Comparison of ENCODE assay signal across 17 cellular contexts in the genomic region with DNA sequence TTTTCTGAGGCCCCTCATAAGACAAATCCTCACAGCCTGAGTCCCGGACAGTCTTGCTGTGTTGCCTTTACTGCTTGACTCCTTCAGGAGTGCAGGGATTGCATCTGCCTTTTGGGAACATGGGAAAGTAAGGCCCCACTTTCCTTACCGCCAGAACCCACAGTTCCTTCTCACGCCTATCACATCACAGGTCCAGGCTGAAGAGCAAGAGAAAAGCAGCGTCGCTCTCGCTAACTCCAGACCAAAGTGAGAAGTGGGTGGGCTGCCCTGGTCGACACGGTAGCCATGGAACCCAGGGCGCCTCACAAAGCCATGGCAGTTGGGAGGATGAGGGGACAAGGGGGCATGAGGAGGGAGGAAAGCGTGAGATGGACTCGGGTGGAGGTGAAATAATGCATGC. TPM values are rescaled to one million over a fixed set of nuclear protein-coding genes. Genes with fewer than 3 reads are reported as not detected.
DNase-seq lines count a peak whose midpoint lies in the region; ATAC-seq, FAIRE-seq and TF ChIP-seq lines count a peak whose summit lies in the region.
"Had no signal": no experiment of that assay in that cellular context is flagged by ENCODE, and none has a peak within 500 bp of the region (broad histone marks: within the 10 kb centered on the region; RNA-seq: fewer than 3 reads in every experiment).

No MANE protein-coding gene starts in this region.

- H3K4me3 ChIP-seq in K562 (no peak overlapping the region), coronary artery (no peak overlapping the region), HepG2 (replicated peaks in 1 of 3; ENCODE audit: insufficient read depth in 1 of 3, low read depth in 2 of 3, low read length in 3 of 3) (no peak overlapping the region)

- no peak overlapping the region for H2BK120ac ChIP-seq in H9 (ENCODE audit: low read depth, low read length, poor library complexity, severe bottlenecking)

- no peaks in the 10 kb centered on the region for H3K9me1 ChIP-seq in K562 (ENCODE audit: control insufficient read depth, insufficient read depth, low read length)

- peaks cover 16% of the 10 kb centered on the region; the same call in 1 of the 3 replicates for H3K36me3 ChIP-seq in K562 (ENCODE audit: control insufficient read depth, insufficient read depth, low read length)
- H3K36me3 ChIP-seq in HepG2 (replicated peaks in 1 of 2; ENCODE audit: control insufficient read depth in 1 of 2, insufficient read depth in 2 of 2, low read length in 2 of 2), result peaks cover 1 to 7% of the 10 kb centered on the region in 2 experiments; a peak in 3 of 5 replicates

- H3K27me3 ChIP-seq in H9 (ENCODE audit: insufficient read depth, low read length) (no peaks in the 10 kb centered on the region), K562 (ENCODE audit: control insufficient read depth in 2 of 2, insufficient read depth in 2 of 2, low read length in 2 of 2) (no peaks in the 10 kb centered on the region), HepG2 (ENCODE audit: control insufficient read depth in 1 of 2, insufficient read depth in 2 of 2, low read length in 2 of 2) (no peaks in the 10 kb centered on the region)

- no peak overlapping the region for H4K91ac ChIP-seq in H9 (ENCODE audit: insufficient read length, low read depth, low read length)

- no peaks in the 10 kb centered on the region for H3K9me3 Mint-ChIP-seq in H9
- H3K9me3 Mint-ChIP-seq in neural crest cell, result no peaks in the 10 kb centered on the region
- H3K9me3 Mint-ChIP-seq in activated CD4-positive, alpha-beta T cell treated with anti-CD3 and anti-CD28 coated beads, Interleukin-2, amount 10 ng/mL, durations not matched to agents 24 days and 14 days, result no peaks in the 10 kb centered on the region
- H3K9me3 Mint-ChIP-seq: HFFc6 had no signal

- H3K79me2 ChIP-seq in H9 (ENCODE audit: insufficient read depth, low read length) (no peaks in the 10 kb centered on the region), K562 (ENCODE audit: control insufficient read depth, insufficient read depth, low read length) (no peaks in the 10 kb centered on the region), HepG2 (ENCODE audit: insufficient read depth, low read length) (no peaks in the 10 kb centered on the region)

- H3K18ac ChIP-seq in H9 (ENCODE audit: insufficient read length, low read depth, low read length), result no peak overlapping the region

- no peak overlapping the region for H3K56ac ChIP-seq in H9 (ENCODE audit: insufficient read length, low read depth, low read length)

- H3K23me2 ChIP-seq in H9 (ENCODE audit: insufficient read length, low read depth, low read length, poor library complexity, severe bottlenecking), result no peaks in the 10 kb centered on the region

- no peak overlapping the region for H2BK20ac ChIP-seq in H9 (ENCODE audit: low read depth, low read length, poor library complexity, severe bottlenecking)

- no peaks in the 10 kb centered on the region for H3K79me1 ChIP-seq in H9 (ENCODE audit: insufficient read depth, low read depth, low read length, poor library complexity, severe bottlenecking)

- TF ChIP-seq EP300 in K562 (IDR thresholded peaks at IDR 0.05; ENCODE audit: low read length) (no peak), HepG2 (IDR thresholded peaks at IDR 0.05; ENCODE audit: low read depth in 2 of 2, low read length in 2 of 2) (no peak), HepG2 (CRISPR knock-in tag; IDR thresholded peaks at IDR 0.05; ENCODE audit: borderline replicate concordance) (no peak)

- H3K4me1 ChIP-seq in H9 (ENCODE audit: insufficient read depth, low read length) (no peaks in the 10 kb centered on the region), K562 (replicated peaks in 1 of 2; ENCODE audit: control insufficient read depth in 2 of 2, insufficient read depth in 2 of 2, low read length in 2 of 2) (peaks cover 0 to 41% of the 10 kb centered on the region in 2 experiments; a peak in 2 of 5 replicates), HepG2 (ENCODE audit: insufficient read depth, low read length) (no peaks in the 10 kb centered on the region)

- WGBS in H9 (ENCODE audit: extremely low coverage, insufficient read length, low lambda C conversion rate), result no CpG with 5 or more reads among the region's 11 CpGs
- 75% methylated on average over 11 of the region's 11 CpGs for WGBS in K562 (ENCODE audit: insufficient coverage, low coverage, missing lambda C conversion rate)
- WGBS in HepG2 (ENCODE audit: low lambda C conversion rate), result 88% methylated on average over 11 of the region's 11 CpGs

- peak; percentile 58 for FAIRE-seq in K562 (lab: Jason Lieb, UNC)
- no peak for FAIRE-seq in HepG2 (lab: Jason Lieb, UNC)
- FAIRE-seq: GM12891, H54 had no signal

- POLR2A ChIA-PET in K562 (lab: Yijun Ruan, JAX) (no interaction called here), HepG2 (lab: Yijun Ruan, JAX) (no interaction called here)

- DNase-seq in H9 (no peak), K562 (ENCODE audit: extremely low read depth in 1 of 4, low spot score in 3 of 4) (no peak), neural crest cell (ENCODE audit: low read depth, low spot score) (no peak), coronary artery (ENCODE audit: low spot score) (no peak), HepG2 (ENCODE audit: low spot score) (no peak)
- no peak for DNase-seq in activated CD4-positive, alpha-beta T cell treated with anti-CD3 and anti-CD28 coated beads, Interleukin-2, amount 10 ng/mL, durations not matched to agents 24 days and 14 days
- no peak for DNase-seq in activated effector memory CD4-positive, alpha-beta T cell treated with Interleukin-2 at 50 U/mL for 16 hours
- DNase-seq: ACHN, HFFc6, IMR-90, Karpas-422, NCI-H1436, NCI-H2029, NCI-H526, SW 1271 had no signal

- H2AFZ ChIP-seq in H9 (ENCODE audit: low read length) (no peak overlapping the region), K562 (ENCODE audit: low read depth, low read length) (no peak overlapping the region), HepG2 (ENCODE audit: low read length) (no peak overlapping the region)

- TF ChIP-seq RAD21 in K562 (CRISPR knock-in tag; conservative IDR thresholded peaks at IDR 0.05 in 1 of 2, IDR thresholded peaks at IDR 0.05 in 1 of 2) (no peak), HepG2 (CRISPR knock-in tag; IDR thresholded peaks at IDR 0.05) (no peak)

- no peak overlapping the region for H4K5ac ChIP-seq in H9 (ENCODE audit: insufficient read length, low read depth, low read length)

- no peak overlapping the region for H2AK5ac ChIP-seq in H9 (ENCODE audit: insufficient read length, low read length)

- no peak overlapping the region for H3K23ac ChIP-seq in H9 (ENCODE audit: insufficient read length, low read depth, low read length)

- H2BK15ac ChIP-seq in H9 (ENCODE audit: low read depth, low read length), result no peak overlapping the region

- H3K9me3 ChIP-seq in H9 (ENCODE audit: control insufficient read depth, low read depth, low read length) (no peaks in the 10 kb centered on the region), K562 (replicated peaks; ENCODE audit: control insufficient read depth, insufficient read depth, low read depth, low read length) (no peaks in the 10 kb centered on the region), HepG2 (ENCODE audit: low read length) (no peaks in the 10 kb centered on the region)

- TF ChIP-seq CTCF in H9 (conservative IDR thresholded peaks at IDR 0.05), result no peak
- no peak for TF ChIP-seq CTCF in K562 (IDR thresholded peaks at IDR 0.05 in 2 of 3, conservative IDR thresholded peaks at IDR 0.05 in 1 of 3; ENCODE audit: insufficient read depth in 2 of 3, low read depth in 1 of 3, low read length in 3 of 3)
- no peak for TF ChIP-seq CTCF in neural crest cell (conservative IDR thresholded peaks at IDR 0.05)
- no peak for TF ChIP-seq CTCF in coronary artery (IDR thresholded peaks at IDR 0.05)
- TF ChIP-seq CTCF in HepG2 (CRISPR knock-in tag; IDR thresholded peaks at IDR 0.05), result no peak

- CTCF ChIA-PET in K562 (lab: Yijun Ruan, JAX; ENCODE audit: low intra/inter-chr PET ratio) (no interaction called here), HepG2 (lab: Yijun Ruan, JAX; ENCODE audit: low intra/inter-chr PET ratio, low total read pairs) (no interaction called here)

- no peak overlapping the region for H2BK12ac ChIP-seq in H9 (ENCODE audit: insufficient read length, low read depth, low read length)

- H3K4me1 Mint-ChIP-seq in H9 (no peaks in the 10 kb centered on the region), neural crest cell (no peaks in the 10 kb centered on the region)
- no peaks in the 10 kb centered on the region for H3K4me1 Mint-ChIP-seq in activated CD4-positive, alpha-beta T cell treated with anti-CD3 and anti-CD28 coated beads, Interleukin-2, amount 10 ng/mL, durations not matched to agents 24 days and 14 days

- intact Hi-C loops in K562 (cut with micrococcal nuclease) (loop anchor here (10.0 kb wide), 1 partner anchor 184 kb away; no protein-coding TSS in a partner anchor), HepG2 (cut with micrococcal nuclease; ENCODE audit: unreplicated experiment) (no loop called here)
- intact Hi-C loops in activated CD4-positive, alpha-beta T cell treated with anti-CD3 and anti-CD28 coated beads, Interleukin-2, amount 10 ng/mL, durations not matched to agents 24 days and 14 days (cut with micrococcal nuclease), result no loop called here

- no peaks in the 10 kb centered on the region for H4K20me1 ChIP-seq in H9 (ENCODE audit: control insufficient read depth, insufficient read depth, insufficient read length)
- H4K20me1 ChIP-seq in K562 (replicated peaks; ENCODE audit: control insufficient read depth, insufficient read depth, low read length), result peaks cover 19% of the 10 kb centered on the region
- H4K20me1 ChIP-seq in HepG2 (ENCODE audit: insufficient read depth, low read length), result no peaks in the 10 kb centered on the region

- H3K14ac ChIP-seq in H9 (ENCODE audit: insufficient read depth, low read length), result no peak overlapping the region

- no peak overlapping the region for H3T11ph ChIP-seq in H9 (ENCODE audit: low read length)

- in situ Hi-C loops in K562 (cut with MboI) (no loop called here), HepG2 (cut with HindIII; ENCODE audit: extremely low pct_ligation_motif_present, low pct_unique_long_range_greater_than_20kb) (no loop called here)

- no peak for ATAC-seq in K562
- ATAC-seq in HepG2, result no peak

- H4K8ac ChIP-seq in H9 (replicated peaks; ENCODE audit: insufficient read length, low read depth, low read length), result no peak overlapping the region

- BruUV-seq in K562 (replicated peaks; lab: Mats Ljungman, UMichigan), result no TSS peak
- no TSS peak for BruUV-seq in HepG2 (replicated peaks; lab: Mats Ljungman, UMichigan)

- H3K4me2 ChIP-seq in H9 (ENCODE audit: insufficient read depth, insufficient read length, low read length), result no peak overlapping the region
- no peak overlapping the region for H3K4me2 ChIP-seq in K562 (ENCODE audit: insufficient read depth, low read length)
- no peak overlapping the region for H3K4me2 ChIP-seq in HepG2 (ENCODE audit: low read depth, low read length)

- H3K27me3 Mint-ChIP-seq in H9 (ENCODE audit: low read depth), result no peaks in the 10 kb centered on the region; the same call in 1 of the 2 replicates
- peaks cover 2% of the 10 kb centered on the region for H3K27me3 Mint-ChIP-seq in neural crest cell (ENCODE audit: low read depth)
- H3K27me3 Mint-ChIP-seq in activated CD4-positive, alpha-beta T cell treated with anti-CD3 and anti-CD28 coated beads, Interleukin-2, amount 10 ng/mL, durations not matched to agents 24 days and 14 days, result no peaks in the 10 kb centered on the region

- no peak overlapping the region for H3K4ac ChIP-seq in H9 (ENCODE audit: low read depth, low read length)

- peak overlapping the region in 2 of 3 experiments; percentile 46; a peak in 2 of 7 replicates for H3K27ac Mint-ChIP-seq in H9
- H3K27ac Mint-ChIP-seq in neural crest cell (ENCODE audit: unreplicated experiment), result no peak overlapping the region
- no peak overlapping the region for H3K27ac Mint-ChIP-seq in activated CD4-positive, alpha-beta T cell treated with anti-CD3 and anti-CD28 coated beads, Interleukin-2, amount 10 ng/mL, durations not matched to agents 24 days and 14 days
- H3K27ac Mint-ChIP-seq: HFFc6 had no signal

- H3K36me3 Mint-ChIP-seq in H9 (ENCODE audit: insufficient read depth in 1 of 3, low read depth in 3 of 3), result peaks cover 6 to 32% (median 9%) of the 10 kb centered on the region in 3 experiments
- H3K36me3 Mint-ChIP-seq in neural crest cell (ENCODE audit: low read depth), result no peaks in the 10 kb centered on the region
- H3K36me3 Mint-ChIP-seq in activated CD4-positive, alpha-beta T cell treated with anti-CD3 and anti-CD28 coated beads, Interleukin-2, amount 10 ng/mL, durations not matched to agents 24 days and 14 days (ENCODE audit: low read depth), result peaks cover 6% of the 10 kb centered on the region

- TF ChIP-seq POLR2A in K562 (conservative IDR thresholded peaks at IDR 0.05), result no peak
- no peak for TF ChIP-seq POLR2A in HepG2 (IDR thresholded peaks at IDR 0.05; ENCODE audit: insufficient read depth in 1 of 2, low read depth in 2 of 2, low read length in 2 of 2)

- H3K9ac ChIP-seq in H9 (ENCODE audit: extremely low read depth, insufficient read length, low read length), result no peak overlapping the region
- peak overlapping the region in 1 of 2 experiments; percentile 10; a peak in 1 of 4 replicates for H3K9ac ChIP-seq in K562 (ENCODE audit: insufficient read depth in 1 of 2, low read depth in 2 of 2, low read length in 2 of 2)
- H3K9ac ChIP-seq in HepG2 (ENCODE audit: insufficient read depth, low read depth, low read length), result no peak overlapping the region

- H3K4me3 Mint-ChIP-seq in H9, result no peak overlapping the region
- H3K4me3 Mint-ChIP-seq in neural crest cell, result peak overlapping the region; percentile 34
- no peak overlapping the region for H3K4me3 Mint-ChIP-seq in activated CD4-positive, alpha-beta T cell treated with anti-CD3 and anti-CD28 coated beads, Interleukin-2, amount 10 ng/mL, durations not matched to agents 24 days and 14 days
- H3K4me3 Mint-ChIP-seq: HFFc6 had no signal

- no peak overlapping the region for H2BK5ac ChIP-seq in H9 (ENCODE audit: insufficient read length, low read length)

- no peak overlapping the region for H3K27ac ChIP-seq in H9 (ENCODE audit: insufficient read length, low read depth, low read length)
- H3K27ac ChIP-seq in K562 (ENCODE audit: extremely low read depth, low read depth, low read length), result no peak overlapping the region
- no peak overlapping the region for H3K27ac ChIP-seq in coronary artery
- no peak overlapping the region for H3K27ac ChIP-seq in HepG2 (ENCODE audit: extremely low read length, insufficient read depth, low read length)

RNA-seq across cellular contexts. Expression of a gene that starts 7.9 kb away (rescaled TPM):
- total RNA-seq in H9 (2021) (32.7 and 37.6 TPM in 2 replicates), K562 (2014; rRNA removed) (0.20 and 1.5 TPM in 2 replicates), K562 (2014; rRNA removed; fragmentation: Illumina TruSeq; extraction: Trizol) (0.40 and 0.45 TPM in 2 replicates), K562 (2015; rRNA removed; fragmentation: Illumina TruSeq; extraction: Trizol) (0.29 and 0.30 TPM in 2 replicates), K562 (2021) (2.2 and 2.3 TPM in 2 replicates), neural crest cell (14.5 and 17.2 TPM in 2 replicates), HepG2 (2016; rRNA removed; fragmentation: Illumina TruSeq; extraction: Trizol) (1.4 and 4.0 TPM in 2 replicates)
- 13.2 and 31.1 TPM in 2 replicates for total RNA-seq in K562 (2011; cell fraction: chromatin; rRNA removed; ENCODE audit: low replicate concordance)
- total RNA-seq in K562 (2011; cell fraction: nucleolus; rRNA removed), result 14.7 and 17.7 TPM in 2 replicates
- total RNA-seq in K562 (2011; cell fraction: nucleoplasm; rRNA removed), result 11.8 and 18.1 TPM in 2 replicates
- polyA plus RNA-seq in K562 (2011; rRNA removed) (0.99 and 1.2 TPM in 2 replicates), K562 (2014; fragmentation: Illumina TruSeq; extraction: Trizol) (0.52 and 1.4 TPM in 2 replicates), K562 (2014; fragmentation: Nextera tagmentation; extraction: Ambion mirVana) (under 1 TPM; 0.07 to 0.21 TPM), K562 (2014; rRNA removed) (0.97 and 1.4 TPM in 2 replicates), HepG2 (2011; rRNA removed) (2.1 and 2.2 TPM in 2 replicates)
- polyA plus RNA-seq in K562 (2011; cell fraction: cytosol; rRNA removed), result 0.52 and 1.3 TPM in 2 replicates
- 6.0 and 14.9 TPM in 2 replicates for polyA plus RNA-seq in K562 (2011; cell fraction: nucleus; rRNA removed)
- 1.5 and 6.1 TPM in 2 replicates for polyA plus RNA-seq in K562 (2012)
- polyA minus RNA-seq in K562 (2011; rRNA and poly(A)+ RNA removed), result 0.81 and 1.1 TPM in 2 replicates
- polyA minus RNA-seq in K562 (2011; cell fraction: cytosol; rRNA and poly(A)+ RNA removed), result 1.3 and 1.4 TPM in 2 replicates
- 2.3 and 4.4 TPM in 2 replicates for polyA minus RNA-seq in K562 (2011; cell fraction: nucleus; rRNA and poly(A)+ RNA removed)
- 13.6 and 14.3 TPM in 2 replicates for total RNA-seq in activated CD4-positive, alpha-beta T cell treated with anti-CD3 and anti-CD28 coated beads, Interleukin-2, amount 10 ng/mL, durations not matched to agents 24 days and 14 days
- 0.51 and 1.4 TPM in 2 replicates for total RNA-seq in HepG2 (2016; cell fraction: cytosol; rRNA removed; fragmentation: Illumina TruSeq; extraction: Trizol; ENCODE audit: low read depth)
- 0.67 and 5.3 TPM in 2 replicates for total RNA-seq in HepG2 (2016; cell fraction: insoluble cytoplasmic fraction; rRNA removed; fragmentation: Illumina TruSeq; extraction: Trizol)
- 1.5 and 2.0 TPM in 2 replicates for total RNA-seq in HepG2 (2016; cell fraction: membrane; rRNA removed; fragmentation: Illumina TruSeq; extraction: Trizol)
- total RNA-seq in HepG2 (2016; cell fraction: nucleus; rRNA removed; fragmentation: Illumina TruSeq; extraction: Trizol), result 8.6 and 9.6 TPM in 2 replicates
- 1.6 and 2.1 TPM in 2 replicates for polyA plus RNA-seq in HepG2 (2011; cell fraction: cytosol; rRNA removed)
- polyA plus RNA-seq in HepG2 (2011; cell fraction: nucleus; rRNA removed), result 24.0 and 31.7 TPM in 2 replicates
- polyA plus RNA-seq in HepG2 (2012), result 3.2 and 7.4 TPM in 2 replicates
- polyA plus RNA-seq in HepG2 (2016; cell fraction: cytosol; fragmentation: Illumina TruSeq; extraction: Trizol; ENCODE audit: low read depth), result 0.68 and 0.74 TPM in 2 replicates
- polyA plus RNA-seq in HepG2 (2016; cell fraction: insoluble cytoplasmic fraction; fragmentation: Illumina TruSeq; extraction: Trizol; ENCODE audit: low read depth), result 1.2 and 2.3 TPM in 2 replicates
- 0.83 and 1.1 TPM in 2 replicates for polyA plus RNA-seq in HepG2 (2016; cell fraction: membrane; fragmentation: Illumina TruSeq; extraction: Trizol; ENCODE audit: low read depth)
- 21.9 and 23.7 TPM in 2 replicates for polyA plus RNA-seq in HepG2 (2016; cell fraction: nucleus; fragmentation: Illumina TruSeq; extraction: Trizol; ENCODE audit: insufficient read depth, low read depth)
- polyA minus RNA-seq in HepG2 (2011; rRNA and poly(A)+ RNA removed; ENCODE audit: low replicate concordance), result 7.7 and 72.5 TPM in 2 replicates
- 2.5 TPM in 1 of 2 replicates, not detected in the other for polyA minus RNA-seq in HepG2 (2011; cell fraction: cytosol; rRNA and poly(A)+ RNA removed)
- polyA minus RNA-seq in HepG2 (2011; cell fraction: nucleus; rRNA and poly(A)+ RNA removed), result 12.6 and 14.9 TPM in 2 replicates

RNA-seq across cellular contexts. Expression of a gene that starts 33.9 kb away (rescaled TPM):
- total RNA-seq in H9 (2021) (67.4 and 70.5 TPM in 2 replicates), K562 (2014; rRNA removed) (52.8 and 58.5 TPM in 2 replicates), K562 (2014; rRNA removed; fragmentation: Illumina TruSeq; extraction: Trizol) (37.9 and 39.5 TPM in 2 replicates), K562 (2015; rRNA removed; fragmentation: Illumina TruSeq; extraction: Trizol) (43.1 and 44.9 TPM in 2 replicates), K562 (2021) (62.3 and 68.7 TPM in 2 replicates), neural crest cell (77.3 and 80.1 TPM in 2 replicates), HepG2 (2016; rRNA removed; fragmentation: Illumina TruSeq; extraction: Trizol) (20.7 and 22.9 TPM in 2 replicates)
- total RNA-seq in K562 (2011; cell fraction: chromatin; rRNA removed; ENCODE audit: low replicate concordance), result 217 and 274 TPM in 2 replicates
- 94.6 and 102 TPM in 2 replicates for total RNA-seq in K562 (2011; cell fraction: nucleolus; rRNA removed)
- total RNA-seq in K562 (2011; cell fraction: nucleoplasm; rRNA removed), result 114 and 119 TPM in 2 replicates
- polyA plus RNA-seq in K562 (2011; rRNA removed) (17.3 and 18.0 TPM in 2 replicates), K562 (2014; fragmentation: Illumina TruSeq; extraction: Trizol) (49.7 and 54.7 TPM in 2 replicates), K562 (2014; fragmentation: Nextera tagmentation; extraction: Ambion mirVana) (1 to 10 TPM; 2.4 to 3.7 TPM), K562 (2014; rRNA removed) (51.8 and 56.4 TPM in 2 replicates), HepG2 (2011; rRNA removed) (5.2 and 6.3 TPM in 2 replicates)
- polyA plus RNA-seq in K562 (2011; cell fraction: cytosol; rRNA removed), result 14.1 and 18.3 TPM in 2 replicates
- 96.2 and 143 TPM in 2 replicates for polyA plus RNA-seq in K562 (2011; cell fraction: nucleus; rRNA removed)
- 36.5 and 41.6 TPM in 2 replicates for polyA plus RNA-seq in K562 (2012)
- 23.4 and 26.6 TPM in 2 replicates for polyA minus RNA-seq in K562 (2011; rRNA and poly(A)+ RNA removed)
- polyA minus RNA-seq in K562 (2011; cell fraction: cytosol; rRNA and poly(A)+ RNA removed), result 16.0 and 18.9 TPM in 2 replicates
- 54.1 and 62.2 TPM in 2 replicates for polyA minus RNA-seq in K562 (2011; cell fraction: nucleus; rRNA and poly(A)+ RNA removed)
- total RNA-seq in activated CD4-positive, alpha-beta T cell treated with anti-CD3 and anti-CD28 coated beads, Interleukin-2, amount 10 ng/mL, durations not matched to agents 24 days and 14 days, result 80.6 and 82.0 TPM in 2 replicates
- 6.6 and 8.1 TPM in 2 replicates for total RNA-seq in HepG2 (2016; cell fraction: cytosol; rRNA removed; fragmentation: Illumina TruSeq; extraction: Trizol; ENCODE audit: low read depth)
- total RNA-seq in HepG2 (2016; cell fraction: insoluble cytoplasmic fraction; rRNA removed; fragmentation: Illumina TruSeq; extraction: Trizol), result 18.6 and 24.6 TPM in 2 replicates
- 10.4 and 11.6 TPM in 2 replicates for total RNA-seq in HepG2 (2016; cell fraction: membrane; rRNA removed; fragmentation: Illumina TruSeq; extraction: Trizol)
- 30.9 and 31.0 TPM in 2 replicates for total RNA-seq in HepG2 (2016; cell fraction: nucleus; rRNA removed; fragmentation: Illumina TruSeq; extraction: Trizol)
- 4.5 and 4.6 TPM in 2 replicates for polyA plus RNA-seq in HepG2 (2011; cell fraction: cytosol; rRNA removed)
- polyA plus RNA-seq in HepG2 (2011; cell fraction: nucleus; rRNA removed), result 36.0 and 39.4 TPM in 2 replicates
- 10.7 and 10.9 TPM in 2 replicates for polyA plus RNA-seq in HepG2 (2012)
- polyA plus RNA-seq in HepG2 (2016; cell fraction: cytosol; fragmentation: Illumina TruSeq; extraction: Trizol; ENCODE audit: low read depth), result 2.4 and 2.5 TPM in 2 replicates
- 17.6 and 19.2 TPM in 2 replicates for polyA plus RNA-seq in HepG2 (2016; cell fraction: insoluble cytoplasmic fraction; fragmentation: Illumina TruSeq; extraction: Trizol; ENCODE audit: low read depth)
- 4.9 and 5.4 TPM in 2 replicates for polyA plus RNA-seq in HepG2 (2016; cell fraction: membrane; fragmentation: Illumina TruSeq; extraction: Trizol; ENCODE audit: low read depth)
- polyA plus RNA-seq in HepG2 (2016; cell fraction: nucleus; fragmentation: Illumina TruSeq; extraction: Trizol; ENCODE audit: insufficient read depth, low read depth), result 65.1 and 68.5 TPM in 2 replicates
- polyA minus RNA-seq in HepG2 (2011; rRNA and poly(A)+ RNA removed; ENCODE audit: low replicate concordance), result 15.9 and 73.1 TPM in 2 replicates
- polyA minus RNA-seq in HepG2 (2011; cell fraction: cytosol; rRNA and poly(A)+ RNA removed), result 4.1 and 5.6 TPM in 2 replicates
- 30.7 and 34.1 TPM in 2 replicates for polyA minus RNA-seq in HepG2 (2011; cell fraction: nucleus; rRNA and poly(A)+ RNA removed)

RNA-seq across cellular contexts. Expression of a gene that starts 34.0 kb away (rescaled TPM):
- total RNA-seq in H9 (2021) (40.6 and 42.6 TPM in 2 replicates), K562 (2014; rRNA removed) (48.2 and 68.7 TPM in 2 replicates), K562 (2014; rRNA removed; fragmentation: Illumina TruSeq; extraction: Trizol) (55.2 and 56.8 TPM in 2 replicates), K562 (2015; rRNA removed; fragmentation: Illumina TruSeq; extraction: Trizol) (45.1 and 50.8 TPM in 2 replicates), K562 (2021) (50.0 and 53.2 TPM in 2 replicates), neural crest cell (27.6 and 32.6 TPM in 2 replicates), HepG2 (2016; rRNA removed; fragmentation: Illumina TruSeq; extraction: Trizol) (33.0 and 39.5 TPM in 2 replicates)
- 80.8 and 99.7 TPM in 2 replicates for total RNA-seq in K562 (2011; cell fraction: chromatin; rRNA removed; ENCODE audit: low replicate concordance)
- 42.2 and 50.7 TPM in 2 replicates for total RNA-seq in K562 (2011; cell fraction: nucleolus; rRNA removed)
- total RNA-seq in K562 (2011; cell fraction: nucleoplasm; rRNA removed), result 38.0 and 41.1 TPM in 2 replicates
- polyA plus RNA-seq in K562 (2011; rRNA removed) (93.2 and 116 TPM in 2 replicates), K562 (2014; fragmentation: Illumina TruSeq; extraction: Trizol) (62.6 and 73.0 TPM in 2 replicates), K562 (2014; fragmentation: Nextera tagmentation; extraction: Ambion mirVana) (10 to 100 TPM; 24.1 to 28.9 TPM), K562 (2014; rRNA removed) (65.2 and 73.4 TPM in 2 replicates), HepG2 (2011; rRNA removed) (12.8 and 13.5 TPM in 2 replicates)
- 35.6 and 39.2 TPM in 2 replicates for polyA plus RNA-seq in K562 (2011; cell fraction: cytosol; rRNA removed)
- polyA plus RNA-seq in K562 (2011; cell fraction: nucleus; rRNA removed), result 107 and 115 TPM in 2 replicates
- polyA plus RNA-seq in K562 (2012), result 39.7 and 46.2 TPM in 2 replicates
- polyA minus RNA-seq in K562 (2011; rRNA and poly(A)+ RNA removed), result 74.7 and 79.6 TPM in 2 replicates
- 37.0 and 47.0 TPM in 2 replicates for polyA minus RNA-seq in K562 (2011; cell fraction: cytosol; rRNA and poly(A)+ RNA removed)
- 20.7 and 35.1 TPM in 2 replicates for polyA minus RNA-seq in K562 (2011; cell fraction: nucleus; rRNA and poly(A)+ RNA removed)
- 47.5 and 52.6 TPM in 2 replicates for total RNA-seq in activated CD4-positive, alpha-beta T cell treated with anti-CD3 and anti-CD28 coated beads, Interleukin-2, amount 10 ng/mL, durations not matched to agents 24 days and 14 days
- 8.1 and 9.8 TPM in 2 replicates for total RNA-seq in HepG2 (2016; cell fraction: cytosol; rRNA removed; fragmentation: Illumina TruSeq; extraction: Trizol; ENCODE audit: low read depth)
- 33.0 and 42.4 TPM in 2 replicates for total RNA-seq in HepG2 (2016; cell fraction: insoluble cytoplasmic fraction; rRNA removed; fragmentation: Illumina TruSeq; extraction: Trizol)
- total RNA-seq in HepG2 (2016; cell fraction: membrane; rRNA removed; fragmentation: Illumina TruSeq; extraction: Trizol), result 19.4 and 20.2 TPM in 2 replicates
- total RNA-seq in HepG2 (2016; cell fraction: nucleus; rRNA removed; fragmentation: Illumina TruSeq; extraction: Trizol), result 18.6 TPM in 2 replicates
- polyA plus RNA-seq in HepG2 (2011; cell fraction: cytosol; rRNA removed), result 6.1 and 7.0 TPM in 2 replicates
- polyA plus RNA-seq in HepG2 (2011; cell fraction: nucleus; rRNA removed), result 11.6 and 18.6 TPM in 2 replicates
- polyA plus RNA-seq in HepG2 (2012), result 6.5 and 11.3 TPM in 2 replicates
- 4.9 and 6.9 TPM in 2 replicates for polyA plus RNA-seq in HepG2 (2016; cell fraction: cytosol; fragmentation: Illumina TruSeq; extraction: Trizol; ENCODE audit: low read depth)
- polyA plus RNA-seq in HepG2 (2016; cell fraction: insoluble cytoplasmic fraction; fragmentation: Illumina TruSeq; extraction: Trizol; ENCODE audit: low read depth), result 44.2 and 47.5 TPM in 2 replicates
- polyA plus RNA-seq in HepG2 (2016; cell fraction: membrane; fragmentation: Illumina TruSeq; extraction: Trizol; ENCODE audit: low read depth), result 13.5 and 13.6 TPM in 2 replicates
- 42.0 and 45.8 TPM in 2 replicates for polyA plus RNA-seq in HepG2 (2016; cell fraction: nucleus; fragmentation: Illumina TruSeq; extraction: Trizol; ENCODE audit: insufficient read depth, low read depth)
- 6.3 and 101 TPM in 2 replicates for polyA minus RNA-seq in HepG2 (2011; rRNA and poly(A)+ RNA removed; ENCODE audit: low replicate concordance)
- 4.5 and 11.3 TPM in 2 replicates for polyA minus RNA-seq in HepG2 (2011; cell fraction: cytosol; rRNA and poly(A)+ RNA removed)
- polyA minus RNA-seq in HepG2 (2011; cell fraction: nucleus; rRNA and poly(A)+ RNA removed), result 9.2 and 11.7 TPM in 2 replicates

Comparison
In these comparisons a context has a peak if more than half of its experiments do, and no peak if none do; other contexts are left out.
1. H3K27ac Mint-ChIP-seq: peak in H9 (2 of 3); none in neural crest cell (single experiment) and activated CD4-positive, alpha-beta T cell treated with anti-CD3 and anti-CD28 coated beads, Interleukin-2, amount 10 ng/mL, durations not matched to agents 24 days and 14 days (single experiment).